9 cellular contexts compared by ENCODE assay signal in genomic region chr19:57321746-57322145, GRCh38. TPM values are rescaled to one million over a fixed set of nuclear protein-coding genes. Genes with fewer than 3 reads are reported as not detected.
DNase-seq lines count a peak whose midpoint lies in the region; TF ChIP-seq lines count a peak whose summit lies in the region.
"Had no signal": no experiment of that assay in that cellular context is flagged by ENCODE, and none has a peak within 500 bp of the region (broad histone marks: within the 10 kb centered on the region; RNA-seq: fewer than 3 reads in every experiment).

No MANE protein-coding gene starts in this region.

- H3K9me3 ChIP-seq in SJSA1 (replicated peaks) (no peaks in the 10 kb centered on the region), SJCRH30 (replicated peaks) (no peaks in the 10 kb centered on the region)

- peaks cover 47% of the 10 kb centered on the region for H3K36me3 Mint-ChIP-seq in T-helper 1 cell treated with Interleukin-12 subunit alpha and Interleukin-12 subunit beta and Interleukin-4 antibody, amounts not matched to agents 30 μg/mL and 1 μg/mL, for 36 hours (ENCODE audit: low read depth)

- peaks cover 39% of the 10 kb centered on the region for H3K36me3 ChIP-seq in SJSA1
- H3K36me3 ChIP-seq in SJCRH30, result peaks cover 25% of the 10 kb centered on the region

- H3K27me3 ChIP-seq in SJSA1 (replicated peaks), result no peaks in the 10 kb centered on the region; the same call in 1 of the 2 replicates
- H3K27me3 ChIP-seq in SJCRH30, result no peaks in the 10 kb centered on the region

- no peak for TF ChIP-seq CTCF in epithelial cell of proximal tubule (conservative IDR thresholded peaks at IDR 0.05; ENCODE audit: low read depth, low read length)
- no peak for TF ChIP-seq CTCF in retinal pigment epithelial cell (conservative IDR thresholded peaks at IDR 0.05; ENCODE audit: low read depth, low read length)
- no peak for TF ChIP-seq CTCF in GM10266 (IDR thresholded peaks at IDR 0.05; ENCODE audit: control insufficient read depth, insufficient read depth, low read depth, missing control alignments)

- peak overlapping the region; percentile 87 for H3K4me3 Mint-ChIP-seq in T-helper 1 cell treated with Interleukin-12 subunit alpha and Interleukin-12 subunit beta and Interleukin-4 antibody, amounts not matched to agents 30 μg/mL and 1 μg/mL, for 36 hours

- H3K4me1 Mint-ChIP-seq in T-helper 1 cell treated with Interleukin-12 subunit alpha and Interleukin-12 subunit beta and Interleukin-4 antibody, amounts not matched to agents 30 μg/mL and 1 μg/mL, for 36 hours (ENCODE audit: low read depth), result peaks cover 24% of the 10 kb centered on the region

- H3K9me3 Mint-ChIP-seq in T-helper 1 cell treated with Interleukin-12 subunit alpha and Interleukin-12 subunit beta and Interleukin-4 antibody, amounts not matched to agents 30 μg/mL and 1 μg/mL, for 36 hours, result peaks cover 34% of the 10 kb centered on the region

- H3K4me1 ChIP-seq in SJSA1 (replicated peaks) (peaks cover 10% of the 10 kb centered on the region), SJCRH30 (peaks cover 2% of the 10 kb centered on the region; the same call in 1 of the 2 replicates)

- peaks cover 11% of the 10 kb centered on the region for H3K27me3 Mint-ChIP-seq in T-helper 1 cell treated with Interleukin-12 subunit alpha and Interleukin-12 subunit beta and Interleukin-4 antibody, amounts not matched to agents 30 μg/mL and 1 μg/mL, for 36 hours (ENCODE audit: low read depth)

- no peak overlapping the region for H3K27ac Mint-ChIP-seq in T-helper 1 cell treated with Interleukin-12 subunit alpha and Interleukin-12 subunit beta and Interleukin-4 antibody, amounts not matched to agents 30 μg/mL and 1 μg/mL, for 36 hours

- H3K4me3 ChIP-seq in SJSA1 (peak overlapping the region; percentile 62), epithelial cell of proximal tubule (ENCODE audit: low read depth, low read length) (peak overlapping the region; percentile 77), retinal pigment epithelial cell (ENCODE audit: low read length) (peak overlapping the region; percentile 84), SJCRH30 (no peak overlapping the region)

- DNase-seq in T-helper 1 cell (no peak), SJSA1 (ENCODE audit: low read depth in 1 of 2, low spot score in 2 of 2) (no peak), epithelial cell of proximal tubule (ENCODE audit: low read depth) (no peak), retinal pigment epithelial cell (ENCODE audit: low read depth) (no peak), activated gamma-delta T cell treated with Interleukin-2 at 50 U/mL for 16 hours (no peak), SJCRH30 (no peak), GM10266 (ENCODE audit: extremely low spot score) (no peak)
- DNase-seq: stimulated activated CD4-positive, alpha-beta T cell treated with anti-CD3 and anti-CD28 coated beads, Interleukin-15, amount 100 ng/mL, for 24 hours had no signal

- H3K27ac ChIP-seq in SJSA1 (no peak overlapping the region), SJCRH30 (no peak overlapping the region)

RNA-seq across cellular contexts. Expression of gene ZNF543, which starts 1.5 kb away (rescaled TPM):
- 6.0 and 11.0 TPM in 2 replicates for total RNA-seq in SJSA1 (2014; rRNA removed; shearing (Covaris generic))
- total RNA-seq in epithelial cell of proximal tubule, result 4.2 and 5.7 TPM in 2 replicates
- total RNA-seq in SJCRH30 (2014; rRNA removed; shearing (Covaris generic)), result 13.0 and 13.5 TPM in 2 replicates

RNA-seq across cellular contexts. Expression of gene ZNF304, which starts 29.3 kb away (rescaled TPM):
- 11.1 and 11.4 TPM in 2 replicates for total RNA-seq in SJSA1 (2014; rRNA removed; shearing (Covaris generic))
- 2.7 and 5.8 TPM in 2 replicates for total RNA-seq in epithelial cell of proximal tubule
- 9.6 and 10.9 TPM in 2 replicates for total RNA-seq in SJCRH30 (2014; rRNA removed; shearing (Covaris generic))

RNA-seq across cellular contexts. Expression of gene ZNF460, which starts 41.5 kb away (rescaled TPM):
- total RNA-seq in SJSA1 (2014; rRNA removed; shearing (Covaris generic)), result 39.0 and 39.5 TPM in 2 replicates
- total RNA-seq in epithelial cell of proximal tubule, result 17.0 and 30.3 TPM in 2 replicates
- 39.4 and 40.5 TPM in 2 replicates for total RNA-seq in SJCRH30 (2014; rRNA removed; shearing (Covaris generic))

RNA-seq across cellular contexts. Expression of gene TRAPPC2B, which starts 41.6 kb away (rescaled TPM):
- 13.4 and 20.8 TPM in 2 replicates for total RNA-seq in SJSA1 (2014; rRNA removed; shearing (Covaris generic))
- total RNA-seq in epithelial cell of proximal tubule, result 14.8 and 36.2 TPM in 2 replicates
- 13.2 and 17.3 TPM in 2 replicates for total RNA-seq in SJCRH30 (2014; rRNA removed; shearing (Covaris generic))

RNA-seq across cellular contexts. Expression of gene ZNF547, which starts 41.6 kb away (rescaled TPM):
- total RNA-seq in SJSA1 (2014; rRNA removed; shearing (Covaris generic)), result 1.6 and 4.1 TPM in 2 replicates
- total RNA-seq in epithelial cell of proximal tubule, result 1.3 and 3.4 TPM in 2 replicates
- total RNA-seq in SJCRH30 (2014; rRNA removed; shearing (Covaris generic)), result 1.9 and 2.0 TPM in 2 replicates
